ENCODE assay signal across 35 cellular contexts in the genomic region with DNA sequence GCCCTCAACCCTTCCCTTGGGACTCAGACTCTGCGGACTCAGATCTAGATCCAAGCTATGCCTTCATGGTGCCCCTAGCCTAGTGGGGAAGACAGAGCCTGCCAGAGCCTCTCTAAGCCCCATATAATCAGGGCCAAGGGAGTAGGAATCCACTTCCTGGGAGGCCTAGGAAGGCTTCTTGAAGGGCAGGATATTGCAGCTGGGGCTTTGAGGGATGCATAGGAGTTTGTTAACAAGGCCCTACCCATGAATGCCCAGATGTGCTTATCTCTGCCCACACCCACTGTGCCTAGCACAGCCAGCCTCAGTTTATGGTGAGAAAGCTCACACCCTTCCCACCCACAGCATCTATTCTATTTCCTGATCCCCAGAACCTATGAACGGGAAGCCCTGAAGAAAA. TPM values are rescaled to one million over a fixed set of nuclear protein-coding genes. Genes with fewer than 3 reads are reported as not detected.
"Had no signal": no experiment of that assay in that cellular context is flagged by ENCODE, and none has a peak within 500 bp of the region (broad histone marks: within the 10 kb centered on the region; RNA-seq: fewer than 3 reads in every experiment).

No MANE protein-coding gene starts in this region.

- H3K27me3 ChIP-seq: ovary, thyroid gland, transverse colon, upper lobe of right lung, uterus had no signal

- H3K4me3 Mint-ChIP-seq: naive thymus-derived CD8-positive, alpha-beta T cell; natural killer cell treated with Interleukin-12 subunit alpha and Interleukin-12 subunit beta and Interleukin-15 and Interleukin-18, amount 100 ng/mL, for 72 hours; nephron progenitor cell; stimulated activated effector memory CD8-positive, alpha-beta T cell treated with anti-CD3 and anti-CD28 coated beads, Interleukin-12 subunit alpha, Interleukin-12 subunit beta, amount 100 ng/mL, for 72 hours; stimulated activated naive B cell treated with anti-CD40 and anti-IgM and Interleukin-4, amounts not matched to agents 10 μg/mL and 1 μg/mL and 100 μg/mL, for 72 hours; stimulated activated naive CD8-positive, alpha-beta T cell treated with anti-CD3 and anti-CD28 coated beads, Interleukin-15, Interleukin-2, amounts not matched to agents 100 ng/mL and 50 ng/mL, for 24 hours; type B pancreatic cell had no signal

- H3K27me3 Mint-ChIP-seq: naive B cell; naive thymus-derived CD8-positive, alpha-beta T cell; natural killer cell treated with Interleukin-12 subunit alpha and Interleukin-12 subunit beta and Interleukin-15 and Interleukin-18, amount 100 ng/mL, for 72 hours; progenitor cell of endocrine pancreas; stimulated activated naive CD8-positive, alpha-beta T cell treated with anti-CD3 and anti-CD28 coated beads, Interleukin-15, Interleukin-2, amounts not matched to agents 100 ng/mL and 50 ng/mL, for 24 hours; type B pancreatic cell had no signal

- H3K36me3 ChIP-seq: ovary, uterus had no signal

- H3K9ac ChIP-seq: parathyroid adenoma had no signal

- H3K4me3 ChIP-seq: ovary, psoas muscle, skin epidermis, smooth muscle cell, spleen, stomach, thoracic aorta, thyroid gland, transverse colon, upper lobe of right lung, uterus had no signal

- H3K4me2 ChIP-seq: smooth muscle cell had no signal

- H3K9me3 ChIP-seq: ovary, psoas muscle, stomach, thoracic aorta, thyroid gland, transverse colon, upper lobe of right lung, uterus had no signal

- H2AFZ ChIP-seq: parathyroid adenoma had no signal

- H3K27ac ChIP-seq: ovary, parathyroid adenoma, psoas muscle, skin epidermis, spleen, stomach, thoracic aorta, thyroid gland, transverse colon, upper lobe of right lung, uterus had no signal

- H3K4me1 ChIP-seq: parathyroid adenoma, psoas muscle, stomach, thyroid gland, transverse colon, upper lobe of right lung, uterus had no signal

- H3K27ac Mint-ChIP-seq: naive B cell; naive thymus-derived CD8-positive, alpha-beta T cell; natural killer cell treated with Interleukin-12 subunit alpha and Interleukin-12 subunit beta and Interleukin-15 and Interleukin-18, amount 100 ng/mL, for 72 hours; nephron progenitor cell; progenitor cell of endocrine pancreas; stimulated activated effector memory CD8-positive, alpha-beta T cell treated with anti-CD3 and anti-CD28 coated beads, Interleukin-12 subunit alpha, Interleukin-12 subunit beta, amount 100 ng/mL, for 72 hours; stimulated activated naive B cell treated with anti-CD40 and anti-IgM and Interleukin-4, amounts not matched to agents 10 μg/mL and 1 μg/mL and 100 μg/mL, for 72 hours; stimulated activated naive CD8-positive, alpha-beta T cell treated with anti-CD3 and anti-CD28 coated beads, Interleukin-15, Interleukin-2, amounts not matched to agents 100 ng/mL and 50 ng/mL, for 24 hours; type B pancreatic cell had no signal

- H3K79me2 ChIP-seq: parathyroid adenoma had no signal

- DNase-seq: naive B cell; naive thymus-derived CD8-positive, alpha-beta T cell; nephron progenitor cell; occipital lobe; ovary; posterior cingulate gyrus; psoas muscle; spleen; stimulated activated CD4-positive, alpha-beta T cell treated with anti-CD3 and anti-CD28 coated beads, Interleukin-12 subunit alpha, Interleukin-12 subunit beta, amount 100 ng/mL, for 4 hours; stimulated activated CD4-positive, alpha-beta T cell treated with anti-CD3 and anti-CD28 coated beads, Interleukin-1b, Interleukin-23, amount 100 ng/mL, for 48 hours; stimulated activated CD4-positive, alpha-beta T cell treated with anti-CD3 and anti-CD28 coated beads, Interleukin-4, amount 100 ng/mL, for 24 hours; stimulated activated naive B cell treated with anti-CD40 and anti-IgM and Interleukin-4, amounts not matched to agents 10 μg/mL and 1 μg/mL and 100 μg/mL, for 72 hours; stimulated activated naive CD4-positive, alpha-beta T cell treated with Interleukin-2 at 50 U/mL for 16 hours; stomach; thyroid gland; transverse colon; upper lobe of right lung; uterus had no signal

- H3K9me3 Mint-ChIP-seq: naive B cell; naive thymus-derived CD8-positive, alpha-beta T cell; natural killer cell treated with Interleukin-12 subunit alpha and Interleukin-12 subunit beta and Interleukin-15 and Interleukin-18, amount 100 ng/mL, for 72 hours; nephron progenitor cell; stimulated activated effector memory CD8-positive, alpha-beta T cell treated with anti-CD3 and anti-CD28 coated beads, Interleukin-12 subunit alpha, Interleukin-12 subunit beta, amount 100 ng/mL, for 72 hours; stimulated activated naive B cell treated with anti-CD40 and anti-IgM and Interleukin-4, amounts not matched to agents 10 μg/mL and 1 μg/mL and 100 μg/mL, for 72 hours; stimulated activated naive CD8-positive, alpha-beta T cell treated with anti-CD3 and anti-CD28 coated beads, Interleukin-15, Interleukin-2, amounts not matched to agents 100 ng/mL and 50 ng/mL, for 24 hours; type B pancreatic cell had no signal

- H3K4me1 Mint-ChIP-seq: nephron progenitor cell had no signal

- ATAC-seq: naive thymus-derived CD8-positive, alpha-beta T cell; natural killer cell treated with Interleukin-12 subunit alpha and Interleukin-12 subunit beta and Interleukin-15 and Interleukin-18, amount 100 ng/mL, for 72 hours; psoas muscle; right cardiac atrium; sciatic nerve; stimulated activated effector memory CD8-positive, alpha-beta T cell treated with anti-CD3 and anti-CD28 coated beads, Interleukin-12 subunit alpha, Interleukin-12 subunit beta, amount 100 ng/mL, for 72 hours; stimulated activated naive B cell treated with anti-CD40 and anti-IgM and Interleukin-4, amounts not matched to agents 10 μg/mL and 1 μg/mL and 100 μg/mL, for 72 hours; upper lobe of right lung had no signal

RNA-seq across cellular contexts. Expression of a gene that starts 21.8 kb away (rescaled TPM):
- total RNA-seq: myocyte; naive thymus-derived CD8-positive, alpha-beta T cell; occipital lobe; osteoblast; progenitor cell of endocrine pancreas; psoas muscle; renal cortical epithelial cell; right cardiac atrium; sciatic nerve; smooth muscle cell; spleen; stomach; subcutaneous adipose tissue; temporal lobe; thoracic aorta; thyroid gland; transverse colon; upper lobe of right lung; urinary bladder had no signal
- polyA plus RNA-seq: naive thymus-derived CD8-positive, alpha-beta T cell; psoas muscle; right cardiac atrium; smooth muscle cell; spleen; stomach; urinary bladder had no signal

RNA-seq across cellular contexts. Expression of a gene that starts 36.0 kb away (rescaled TPM):
- total RNA-seq: myocyte, osteoblast, smooth muscle cell had no signal
- polyA plus RNA-seq: smooth muscle cell had no signal

RNA-seq across cellular contexts. Expression of a gene that starts 42.0 kb away (rescaled TPM):
- total RNA-seq: myocyte, occipital lobe, osteoblast, right cardiac atrium had no signal
